20 cellular contexts compared by ENCODE assay signal in the genomic region with DNA sequence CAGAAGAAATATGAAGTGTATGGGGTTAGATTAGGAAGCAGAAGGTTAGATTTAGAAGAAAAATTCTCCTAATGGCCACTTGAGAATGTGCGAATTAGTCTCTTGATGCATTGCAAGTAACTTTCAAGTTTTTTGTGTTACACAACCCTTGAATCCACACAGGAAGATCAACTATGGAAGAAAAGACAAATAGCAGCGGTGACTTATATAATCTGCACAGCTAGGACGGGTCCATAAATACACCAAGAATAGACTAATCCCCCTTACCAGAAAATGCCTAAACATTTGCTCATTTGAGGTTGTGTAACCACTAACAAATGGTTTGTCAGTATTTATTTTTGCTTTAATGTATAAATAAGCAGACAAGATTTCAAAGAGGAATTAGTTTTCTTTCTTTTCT.
"Had no signal": no experiment of that assay in that cellular context is flagged by ENCODE, and none has a peak within 500 bp of the region (broad histone marks: within the 10 kb centered on the region; RNA-seq: fewer than 3 reads in every experiment).

No MANE protein-coding gene starts in this region.

- H3K9me3 ChIP-seq: body of pancreas, gastroesophageal sphincter, heart left ventricle, pancreas, sigmoid colon, tibial nerve, uterus had no signal

- H3K27me3 ChIP-seq: body of pancreas, gastroesophageal sphincter, heart left ventricle, pancreas, sigmoid colon, tibial nerve, uterus had no signal

- ATAC-seq: activated naive CD4-positive, alpha-beta T cell treated with anti-CD3 and anti-CD28 coated beads, Interleukin-2, amount 50 U/mL, for 72 hours; body of pancreas; gastroesophageal sphincter; heart left ventricle; natural killer cell; pancreas; WTC11 had no signal

- H3K4me1 ChIP-seq: gastroesophageal sphincter, heart left ventricle, pancreas, tibial nerve, uterus had no signal

- H3K36me3 ChIP-seq: gastroesophageal sphincter, heart left ventricle, pancreas, sigmoid colon, tibial nerve, uterus had no signal

- H3K4me3 ChIP-seq: body of pancreas, gastroesophageal sphincter, heart left ventricle, pancreas, sigmoid colon, tibial nerve, uterus had no signal

- H3K27ac ChIP-seq: body of pancreas, gastroesophageal sphincter, heart left ventricle, pancreas, sigmoid colon, tibial nerve, uterus had no signal

- DNase-seq: activated CD4-positive, alpha-beta memory T cell treated with anti-CD3 and anti-CD28 coated beads for 36 hours; activated CD4-positive, alpha-beta T cell treated with anti-CD3 and anti-CD28 coated beads for 4 hours; activated gamma-delta T cell treated with Interleukin-2 at 50 U/mL for 16 hours; activated T-cell treated with anti-CD3 and anti-CD28 coated beads for 4 hours; amygdala; body of pancreas; caudate nucleus; erythroblast; heart left ventricle; natural killer cell; pancreas; sigmoid colon; stimulated activated CD4-positive, alpha-beta T cell treated with anti-CD3 and anti-CD28 coated beads, Interleukin-2, amount 100 ng/mL, for 24 hours; stimulated activated naive CD4-positive, alpha-beta T cell treated with Interleukin-2 at 50 U/mL for 16 hours; substantia nigra; uterus had no signal
